Comparison of ENCODE assay signal across 11 cellular contexts in genomic region chrX:15680401-15680800, GRCh38. TPM values are rescaled to one million over a fixed set of nuclear protein-coding genes. Genes with fewer than 3 reads are reported as not detected.
DNase-seq lines count a peak whose midpoint lies in the region; ATAC-seq and FAIRE-seq lines count a peak whose summit lies in the region.
"Had no signal": no experiment of that assay in that cellular context is flagged by ENCODE, and none has a peak within 500 bp of the region (broad histone marks: within the 10 kb centered on the region; RNA-seq: fewer than 3 reads in every experiment).

No MANE protein-coding gene starts in this region.

- H3K27me3 Mint-ChIP-seq in naive B cell, result no peaks in the 10 kb centered on the region

- peak overlapping the region in 4 of 6 donors; percentile 6 to 76 (median 64) for H3K27ac Mint-ChIP-seq in naive B cell

- H3K4me1 Mint-ChIP-seq in naive B cell, result peaks cover 6 to 18% (median 17%) of the 10 kb centered on the region in 3 donors

- H3K4me3 Mint-ChIP-seq in naive B cell, result no peak overlapping the region

- peak; percentile 86 for FAIRE-seq in GM19239 (lab: Jason Lieb, UNC)

- no peak for DNase-seq in GM19239 (ENCODE audit: insufficient read length, low spot score)
- DNase-seq in amniotic epithelial cell (ENCODE audit: low read depth), result peak; percentile 85
- DNase-seq in naive B cell, result no peak
- no peak for DNase-seq in iPS-NIHi7 (ENCODE audit: extremely low spot score)
- no peak for DNase-seq in activated CD8-positive, alpha-beta memory T cell treated with anti-CD3 and anti-CD28 coated beads for 24 hours
- DNase-seq: body of pancreas, hippocampal formation, NCI-H526 treated with DMSO at 0.1 percent for 48 hours had no signal

- H3K9me3 Mint-ChIP-seq in naive B cell, result no peaks in the 10 kb centered on the region

- ATAC-seq in HG03354 (IDR thresholded peaks at IDR 0.05; ENCODE audit: poor library complexity, severe bottlenecking, unreplicated experiment) (peak; percentile 57), naive B cell (ENCODE audit: low read depth in 2 of 2) (no peak), HG02610 (IDR thresholded peaks at IDR 0.05; ENCODE audit: unreplicated experiment) (no peak)
- ATAC-seq: activated CD4-positive, CD25-positive, alpha-beta regulatory T cell treated with anti-CD3 and anti-CD28 coated beads, Interleukin-2, amount 50 U/mL, for 24 hours; body of pancreas had no signal

- peaks cover 5 to 11% of the 10 kb centered on the region in 2 donors for H3K36me3 Mint-ChIP-seq in naive B cell

RNA-seq across cellular contexts. Expression of gene CLTRN, which starts 15.8 kb away (rescaled TPM):
- under 1 TPM in 3 of 6 donors, not detected in 3; 0.28 to 0.44 (median 0.36) TPM for polyA plus RNA-seq in naive B cell (ENCODE audit: low read depth in 6 of 6)

RNA-seq across cellular contexts. Expression of gene CA5B, which starts 57.7 kb away (rescaled TPM):
- polyA plus RNA-seq in naive B cell (ENCODE audit: low read depth in 6 of 6), result 10 to 100 TPM; 37.4 to 76.1 (median 56.0) TPM
